ENCODE assay signal across 1 cellular context in the genomic region with DNA sequence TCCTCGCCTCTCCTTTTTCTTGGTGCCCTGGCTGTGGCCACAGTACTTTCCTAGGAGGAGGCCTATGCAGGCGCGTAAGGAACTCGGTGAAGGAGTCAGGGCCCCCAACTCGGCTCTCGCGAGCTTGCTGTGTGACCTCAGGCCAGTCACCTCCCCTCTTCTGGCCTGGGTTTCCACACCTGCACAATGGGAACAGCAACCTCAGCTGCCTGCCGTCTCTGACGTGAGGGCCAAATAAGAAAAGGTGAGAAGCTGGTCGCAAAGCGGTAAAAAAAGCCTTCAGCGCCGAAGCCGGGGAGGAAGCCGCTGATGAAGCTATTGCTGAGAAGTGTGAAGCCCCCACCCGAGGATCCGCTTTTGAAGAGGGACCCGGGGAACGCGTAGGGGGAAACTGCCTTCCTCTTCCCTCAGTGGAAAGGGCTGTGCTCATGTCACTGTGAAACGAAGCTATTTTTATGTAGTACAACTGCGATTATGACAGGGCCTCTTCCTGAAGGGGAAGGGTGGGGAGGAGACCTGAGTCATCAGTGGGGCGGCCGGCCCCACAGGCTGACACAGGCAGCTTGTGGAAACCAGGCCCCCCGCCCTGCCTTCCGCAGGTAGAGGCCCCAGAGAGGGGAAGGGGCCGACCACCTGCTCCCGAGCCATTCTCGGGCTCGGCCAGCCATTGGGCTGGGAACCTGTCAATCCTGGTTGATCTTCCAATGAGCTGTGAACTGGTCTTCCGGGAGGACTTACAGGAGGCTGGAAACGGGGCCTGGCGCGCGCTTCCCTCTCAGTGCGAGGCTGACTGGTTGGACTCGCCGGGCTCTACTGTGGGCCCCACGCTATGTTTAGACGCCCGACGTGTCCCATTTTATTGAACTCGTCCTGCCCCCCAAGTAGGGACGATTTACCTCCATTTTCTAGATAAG.
TF ChIP-seq lines count a peak whose summit lies in the region.

No MANE protein-coding gene starts in this region.

TF ChIP-seq in K562, 482 proteins besides CTCF, POLR2A, EP300 and RAD21 (continued from another document and continues in another):
- TF ChIP-seq RFX1 (IDR thresholded peaks at IDR 0.05) (no peak), ZNF740 (CRISPR knock-in tag; IDR thresholded peaks at IDR 0.05) (no peak), ZNF740 (tag; IDR thresholded peaks at IDR 0.05) (no peak), ZNF57 (CRISPR knock-in tag; IDR thresholded peaks at IDR 0.05) (no peak), IRF9 (tag; IDR thresholded peaks at IDR 0.05) (no peak), ZNF668 (CRISPR knock-in tag; IDR thresholded peaks at IDR 0.05) (no peak), RUNX1 (IDR thresholded peaks at IDR 0.05; ENCODE audit: low read depth) (no peak), ZKSCAN1 (IDR thresholded peaks at IDR 0.05; ENCODE audit: low read depth, low read length) (no peak), EGR1 (conservative IDR thresholded peaks at IDR 0.05) (no peak), ZNF274 (IDR thresholded peaks at IDR 0.05; ENCODE audit: borderline replicate concordance, low read depth, low read length) (no peak), XRCC3 (IDR thresholded peaks at IDR 0.05) (no peak), FIP1L1 (IDR thresholded peaks at IDR 0.05; ENCODE audit: low read depth, low read length, poor library complexity, severe bottlenecking) (no peak), CHD4 (IDR thresholded peaks at IDR 0.05; ENCODE audit: insufficient read depth, insufficient replicate concordance, low read depth, low read length, poor library complexity, severe bottlenecking) (no peak), E4F1 (CRISPR knock-in tag; IDR thresholded peaks at IDR 0.05; ENCODE audit: borderline replicate concordance) (no peak), IRF2 (CRISPR knock-in tag; IDR thresholded peaks at IDR 0.05) (no peak), CREB3 (tag; conservative IDR thresholded peaks at IDR 0.05; ENCODE audit: low read depth) (no peak), ZBTB11 (CRISPR knock-in tag; IDR thresholded peaks at IDR 0.05) (no peak), ETS2 (tag; IDR thresholded peaks at IDR 0.05; ENCODE audit: borderline replicate concordance, poor library complexity, severe bottlenecking) (no peak), NR1H2 (CRISPR knock-in tag; IDR thresholded peaks at IDR 0.05) (no peak), ZBTB40 (IDR thresholded peaks at IDR 0.05) (no peak), ZBTB40 (CRISPR knock-in tag; IDR thresholded peaks at IDR 0.05) (no peak), PHB2 (IDR thresholded peaks at IDR 0.05; ENCODE audit: low read depth) (no peak), NR2C1 (IDR thresholded peaks at IDR 0.05) (no peak), NR2C1 (tag; IDR thresholded peaks at IDR 0.05) (no peak), ARHGAP35 (IDR thresholded peaks at IDR 0.05; ENCODE audit: partially characterized antibody) (no peak)
- TF ChIP-seq, protein P1, sequence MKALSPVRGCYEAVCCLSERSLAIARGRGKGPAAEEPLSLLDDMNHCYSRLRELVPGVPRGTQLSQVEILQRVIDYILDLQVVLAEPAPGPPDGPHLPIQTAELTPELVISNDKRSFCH (CRISPR knock-in tag; IDR thresholded peaks at IDR 0.05): no peak
- TF ChIP-seq, protein P1 (tag; IDR thresholded peaks at IDR 0.05): no peak
- TF ChIP-seq, protein P2, sequence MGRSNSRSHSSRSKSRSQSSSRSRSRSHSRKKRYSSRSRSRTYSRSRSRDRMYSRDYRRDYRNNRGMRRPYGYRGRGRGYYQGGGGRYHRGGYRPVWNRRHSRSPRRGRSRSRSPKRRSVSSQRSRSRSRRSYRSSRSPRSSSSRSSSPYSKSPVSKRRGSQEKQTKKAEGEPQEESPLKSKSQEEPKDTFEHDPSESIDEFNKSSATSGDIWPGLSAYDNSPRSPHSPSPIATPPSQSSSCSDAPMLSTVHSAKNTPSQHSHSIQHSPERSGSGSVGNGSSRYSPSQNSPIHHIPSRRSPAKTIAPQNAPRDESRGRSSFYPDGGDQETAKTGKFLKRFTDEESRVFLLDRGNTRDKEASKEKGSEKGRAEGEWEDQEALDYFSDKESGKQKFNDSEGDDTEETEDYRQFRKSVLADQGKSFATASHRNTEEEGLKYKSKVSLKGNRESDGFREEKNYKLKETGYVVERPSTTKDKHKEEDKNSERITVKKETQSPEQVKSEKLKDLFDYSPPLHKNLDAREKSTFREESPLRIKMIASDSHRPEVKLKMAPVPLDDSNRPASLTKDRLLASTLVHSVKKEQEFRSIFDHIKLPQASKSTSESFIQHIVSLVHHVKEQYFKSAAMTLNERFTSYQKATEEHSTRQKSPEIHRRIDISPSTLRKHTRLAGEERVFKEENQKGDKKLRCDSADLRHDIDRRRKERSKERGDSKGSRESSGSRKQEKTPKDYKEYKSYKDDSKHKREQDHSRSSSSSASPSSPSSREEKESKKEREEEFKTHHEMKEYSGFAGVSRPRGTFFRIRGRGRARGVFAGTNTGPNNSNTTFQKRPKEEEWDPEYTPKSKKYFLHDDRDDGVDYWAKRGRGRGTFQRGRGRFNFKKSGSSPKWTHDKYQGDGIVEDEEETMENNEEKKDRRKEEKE (IDR thresholded peaks at IDR 0.05; ENCODE audit: borderline replicate concordance in 1 of 2, control insufficient read depth in 1 of 2, low read depth in 2 of 2, low read length in 1 of 2): no peak
